Comparison of ENCODE assay signal across 23 cellular contexts in the genomic region with DNA sequence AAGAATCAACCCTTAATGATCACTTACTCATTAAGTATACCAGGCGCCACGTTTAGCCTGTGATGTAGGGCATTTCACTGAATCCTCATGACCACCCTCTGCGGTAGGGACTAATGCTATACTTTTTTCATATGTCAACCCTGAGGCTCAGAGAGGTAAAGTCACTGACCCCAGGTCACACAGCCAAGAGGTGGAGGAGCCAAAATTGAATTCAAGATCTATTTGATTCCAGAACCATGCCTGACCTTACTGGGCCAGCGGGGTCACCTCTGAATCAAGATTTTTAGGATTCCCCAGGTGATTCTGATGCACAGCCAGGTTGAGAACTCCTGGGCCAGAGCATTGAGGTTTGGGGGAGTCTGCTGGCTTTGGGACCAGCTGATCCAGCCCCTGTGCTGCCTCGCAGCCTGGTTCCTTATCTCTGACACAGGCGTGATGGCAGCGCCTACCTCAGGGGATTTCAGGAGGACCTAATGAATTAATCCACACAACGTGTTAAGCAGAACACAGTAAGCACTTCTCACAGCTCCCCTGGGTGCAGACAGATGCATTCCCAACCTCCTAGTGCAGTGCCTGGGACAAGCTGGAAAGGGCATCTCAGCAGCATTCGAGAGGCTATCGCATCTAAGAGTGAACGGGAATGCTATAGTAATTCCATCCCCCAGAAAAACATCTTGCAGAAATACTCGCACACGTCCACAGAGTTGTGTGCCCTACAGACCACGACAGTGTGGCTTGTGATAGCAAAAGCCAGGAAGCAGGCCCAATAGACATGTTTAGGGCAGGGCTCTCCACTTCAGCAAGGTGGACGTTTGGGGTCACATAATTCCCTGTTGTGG.
DNase-seq lines count a peak whose midpoint lies in the region; ATAC-seq and TF ChIP-seq lines count a peak whose summit lies in the region.
"Had no signal": no experiment of that assay in that cellular context is flagged by ENCODE, and none has a peak within 500 bp of the region (broad histone marks: within the 10 kb centered on the region; RNA-seq: fewer than 3 reads in every experiment).

No MANE protein-coding gene starts in this region.

- H3K9me3 ChIP-seq in left ventricle myocardium inferior (replicated peaks), result peaks cover 12% of the 10 kb centered on the region
- no peaks in the 10 kb centered on the region for H3K9me3 ChIP-seq in sigmoid colon
- H3K9me3 ChIP-seq: SJSA1, thoracic aorta had no signal

- no peak for TF ChIP-seq POLR2A in sigmoid colon (IDR thresholded peaks at IDR 0.05)

- H3K27me3 ChIP-seq in left ventricle myocardium inferior (ENCODE audit: low read depth) (no peaks in the 10 kb centered on the region), sigmoid colon (no peaks in the 10 kb centered on the region)
- H3K27me3 ChIP-seq: BE2C, SJSA1 had no signal

- peak; percentile 23 for ATAC-seq in Right ventricle myocardium inferior
- no peak for ATAC-seq in Right ventricle myocardium superior (ENCODE audit: poor library complexity)
- no peak for ATAC-seq in GM21825 (IDR thresholded peaks at IDR 0.05; ENCODE audit: unreplicated experiment)
- ATAC-seq: T-helper 17 cell, WTC11 had no signal

- H3K4me3 ChIP-seq in left ventricle myocardium inferior, result no peak overlapping the region
- H3K4me3 ChIP-seq in sigmoid colon, result no peak overlapping the region
- H3K4me3 ChIP-seq: SJSA1, thoracic aorta had no signal

- TF ChIP-seq CTCF in left ventricle myocardium inferior (IDR thresholded peaks at IDR 0.05; ENCODE audit: borderline replicate concordance) (no peak), sigmoid colon (IDR thresholded peaks at IDR 0.05) (no peak)

- WGBS in sigmoid colon, 2 donors, result 88 to 91% methylated on average over 15 of the region's 15 CpGs

- intact Hi-C loops in Right ventricle myocardium inferior (cut with DNase I) (no loop called here), Right ventricle myocardium superior (cut with DNase I) (no loop called here), left ventricle myocardium inferior (cut with micrococcal nuclease) (no loop called here), sigmoid colon (cut with DNase I) (no loop called here)

- no peak for TF ChIP-seq EP300 in sigmoid colon (IDR thresholded peaks at IDR 0.05)

- H3K27ac ChIP-seq in left ventricle myocardium inferior (replicated peaks) (peak overlapping the region; percentile 82), sigmoid colon (peak overlapping the region; percentile 53 to 72 (median 62))
- H3K27ac ChIP-seq: SJSA1, thoracic aorta had no signal

- DNase-seq in Right ventricle myocardium inferior (ENCODE audit: missing footprints) (no peak), Right ventricle myocardium superior (no peak), left ventricle myocardium inferior (no peak), sigmoid colon (no peak), midbrain (lab: John Stamatoyannopoulos, UW) (no peak), dedifferentiated amniotic fluid mesenchymal stem cell (ENCODE audit: extremely low spot score) (no peak), activated gamma-delta T cell (lab: John Stamatoyannopoulos, UW) (no peak)
- DNase-seq: 8988T; activated CD4-positive, alpha-beta memory T cell treated with anti-CD3 and anti-CD28 coated beads, Interleukin-2, amount 10 ng/mL, durations not matched to agents 7 days and 5 days; activated naive CD4-positive, alpha-beta T cell treated with anti-CD3 and anti-CD28 coated beads for 36 hours; activated T-cell treated with anti-CD3 and anti-CD28 coated beads, Interleukin-2, amount 50 U/mL, for 24 hours; BE2C; kidney; NCI-H1930; NCI-H526; nephron progenitor cell; OCI-M1; stimulated activated CD4-positive, alpha-beta T cell treated with anti-CD3 and anti-CD28 coated beads, Interleukin-12 subunit alpha, Interleukin-12 subunit beta, amount 100 ng/mL, for 4 hours; T-helper 17 cell had no signal

- H3K36me3 ChIP-seq in left ventricle myocardium inferior (no peaks in the 10 kb centered on the region), sigmoid colon (no peaks in the 10 kb centered on the region)
- H3K36me3 ChIP-seq: BE2C, SJSA1, thoracic aorta had no signal

- H3K4me1 ChIP-seq in left ventricle myocardium inferior, result peaks cover 53% of the 10 kb centered on the region
- peaks cover 0 to 12% (median 9%) of the 10 kb centered on the region in 4 donors for H3K4me1 ChIP-seq in sigmoid colon
- H3K4me1 ChIP-seq: BE2C, SJSA1 had no signal
